7 cellular contexts compared by ENCODE assay signal in the genomic region with DNA sequence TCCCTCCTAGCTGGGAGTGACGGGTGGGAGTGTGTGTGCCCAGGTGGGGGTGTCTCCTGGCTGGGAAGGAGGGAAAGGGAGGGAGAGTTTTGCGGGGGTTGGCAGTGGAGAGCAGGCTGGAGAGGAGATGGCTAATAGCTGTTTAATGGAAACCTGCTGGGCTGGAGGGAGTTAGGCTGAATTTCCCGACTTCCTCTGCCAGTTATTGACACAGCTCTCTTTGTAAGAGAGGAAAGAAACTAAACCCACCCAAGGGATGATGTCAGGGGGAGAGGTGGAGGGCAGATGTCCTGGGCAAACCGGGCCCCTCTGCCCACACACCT. TPM values are rescaled to one million over a fixed set of nuclear protein-coding genes. Genes with fewer than 3 reads are reported as not detected.
DNase-seq lines count a peak whose midpoint lies in the region; ATAC-seq and TF ChIP-seq lines count a peak whose summit lies in the region.
"Had no signal": no experiment of that assay in that cellular context is flagged by ENCODE, and none has a peak within 500 bp of the region (broad histone marks: within the 10 kb centered on the region; RNA-seq: fewer than 3 reads in every experiment).

No MANE protein-coding gene starts in this region.

- no peak for ATAC-seq in activated CD4-positive, alpha-beta T cell treated with anti-CD3 and anti-CD28 coated beads for 36 hours
- no peak for ATAC-seq in HG03175 (IDR thresholded peaks at IDR 0.05; ENCODE audit: unreplicated experiment)

- POLR2A ChIA-PET in activated CD4-positive, alpha-beta T cell treated with anti-CD3 and anti-CD28 coated beads for 36 hours (lab: Charles Lee), result interaction anchor here (1.0 kb wide), 2 partner anchors 9 to 63 kb away, joined by 3 to 7 read pairs; no protein-coding TSS in a partner anchor

- no peak for DNase-seq in activated CD4-positive, alpha-beta T cell treated with anti-CD3 and anti-CD28 coated beads, Interleukin-2, amount 10 ng/mL, durations not matched to agents 24 days and 14 days
- DNase-seq in activated CD4-positive, alpha-beta T cell treated with anti-CD3 and anti-CD28 coated beads for 36 hours, result no peak
- DNase-seq in esophagus squamous epithelium (lab: John Stamatoyannopoulos, UW) (no peak), H4 (ENCODE audit: low spot score) (no peak)
- DNase-seq: ACHN had no signal

- H3K27me3 Mint-ChIP-seq in activated CD4-positive, alpha-beta T cell treated with anti-CD3 and anti-CD28 coated beads, Interleukin-2, amount 10 ng/mL, durations not matched to agents 24 days and 14 days, result no peaks in the 10 kb centered on the region
- H3K27me3 Mint-ChIP-seq in activated CD4-positive, alpha-beta T cell treated with anti-CD3 and anti-CD28 coated beads for 36 hours, result no peaks in the 10 kb centered on the region

- H3K9me3 ChIP-seq in esophagus squamous epithelium (no peaks in the 10 kb centered on the region), thymus (ENCODE audit: control insufficient read depth) (no peaks in the 10 kb centered on the region)

- H3K36me3 ChIP-seq in esophagus squamous epithelium (peaks cover 5 to 56% (median 25%) of the 10 kb centered on the region in 3 donors), thymus (ENCODE audit: control insufficient read depth, insufficient read depth) (peaks cover 46% of the 10 kb centered on the region)

- CTCF ChIA-PET in activated CD4-positive, alpha-beta T cell treated with anti-CD3 and anti-CD28 coated beads for 36 hours (lab: Charles Lee), result interaction anchor here (0.7 to 13.4 kb wide), 25 partner anchors 9 to 394 kb away, joined by 3 to 239 read pairs (median 5); a partner anchor contains a TSS

- peak overlapping the region; percentile 62 for H3K27ac Mint-ChIP-seq in activated CD4-positive, alpha-beta T cell treated with anti-CD3 and anti-CD28 coated beads, Interleukin-2, amount 10 ng/mL, durations not matched to agents 24 days and 14 days
- no peak overlapping the region for H3K27ac Mint-ChIP-seq in activated CD4-positive, alpha-beta T cell treated with anti-CD3 and anti-CD28 coated beads for 36 hours

- peaks cover 28% of the 10 kb centered on the region for H3K4me1 Mint-ChIP-seq in activated CD4-positive, alpha-beta T cell treated with anti-CD3 and anti-CD28 coated beads, Interleukin-2, amount 10 ng/mL, durations not matched to agents 24 days and 14 days
- H3K4me1 Mint-ChIP-seq in activated CD4-positive, alpha-beta T cell treated with anti-CD3 and anti-CD28 coated beads for 36 hours, result peaks cover 30% of the 10 kb centered on the region

- H3K27ac ChIP-seq in esophagus squamous epithelium (peak overlapping the region; percentile 56 to 75 (median 70)), thymus (ENCODE audit: low read depth) (peak overlapping the region; percentile 77)

- 18 to 40% methylated on average over 1 to 4 of the region's 4 CpGs for WGBS in esophagus squamous epithelium, 2 donors
- WGBS in thymus, result 78% methylated on average over 4 of the region's 4 CpGs

- H3K4me1 ChIP-seq in esophagus squamous epithelium, result peaks cover 6 to 46% (median 14%) of the 10 kb centered on the region in 3 donors
- H3K4me1 ChIP-seq in thymus (ENCODE audit: control insufficient read depth, insufficient read depth, low read length), result no peaks in the 10 kb centered on the region

- H3K9me3 Mint-ChIP-seq in activated CD4-positive, alpha-beta T cell treated with anti-CD3 and anti-CD28 coated beads, Interleukin-2, amount 10 ng/mL, durations not matched to agents 24 days and 14 days, result no peaks in the 10 kb centered on the region
- H3K9me3 Mint-ChIP-seq in activated CD4-positive, alpha-beta T cell treated with anti-CD3 and anti-CD28 coated beads for 36 hours (ENCODE audit: low read depth), result no peaks in the 10 kb centered on the region

- no peak for TF ChIP-seq POLR2A in esophagus squamous epithelium (IDR thresholded peaks at IDR 0.05)

- H3K36me3 Mint-ChIP-seq in activated CD4-positive, alpha-beta T cell treated with anti-CD3 and anti-CD28 coated beads, Interleukin-2, amount 10 ng/mL, durations not matched to agents 24 days and 14 days (ENCODE audit: low read depth), result peaks cover 28% of the 10 kb centered on the region
- peaks cover 17% of the 10 kb centered on the region for H3K36me3 Mint-ChIP-seq in activated CD4-positive, alpha-beta T cell treated with anti-CD3 and anti-CD28 coated beads for 36 hours (ENCODE audit: low read depth)

- intact Hi-C loops in activated CD4-positive, alpha-beta T cell treated with anti-CD3 and anti-CD28 coated beads, Interleukin-2, amount 10 ng/mL, durations not matched to agents 24 days and 14 days (cut with micrococcal nuclease), result loop anchor here (1.0 kb wide), 1 partner anchor 63 kb away; no protein-coding TSS in a partner anchor
- intact Hi-C loops in activated CD4-positive, alpha-beta T cell treated with anti-CD3 and anti-CD28 coated beads for 36 hours (cut with DNase I, micrococcal nuclease), result loop anchor here (1.0 to 5.0 kb wide), 2 partner anchors 42 to 63 kb away; no protein-coding TSS in a partner anchor
- intact Hi-C loops in esophagus squamous epithelium (cut with DNase I), result loop anchor here (2.0 kb wide), 1 partner anchor 63 kb away; no protein-coding TSS in a partner anchor

- H3K4me3 ChIP-seq in esophagus squamous epithelium, result no peak overlapping the region
- H3K4me3 ChIP-seq in thymus (ENCODE audit: low read length), result no peak overlapping the region

- H3K27me3 ChIP-seq in esophagus squamous epithelium, result no peaks in the 10 kb centered on the region
- H3K27me3 ChIP-seq in thymus (ENCODE audit: control insufficient read depth, insufficient read depth), result no peaks in the 10 kb centered on the region

- no peak for TF ChIP-seq CTCF in esophagus squamous epithelium (IDR thresholded peaks at IDR 0.05)

- H3K4me3 Mint-ChIP-seq in activated CD4-positive, alpha-beta T cell treated with anti-CD3 and anti-CD28 coated beads, Interleukin-2, amount 10 ng/mL, durations not matched to agents 24 days and 14 days, result no peak overlapping the region
- H3K4me3 Mint-ChIP-seq in activated CD4-positive, alpha-beta T cell treated with anti-CD3 and anti-CD28 coated beads for 36 hours, result no peak overlapping the region

RNA-seq across cellular contexts. Expression of a gene that starts 10.2 kb away (rescaled TPM):
- total RNA-seq in activated CD4-positive, alpha-beta T cell treated with anti-CD3 and anti-CD28 coated beads, Interleukin-2, amount 10 ng/mL, durations not matched to agents 24 days and 14 days, result 588 TPM in 2 replicates
- 100 to 1,000 TPM; 433 to 570 TPM for total RNA-seq in activated CD4-positive, alpha-beta T cell treated with anti-CD3 and anti-CD28 coated beads for 36 hours
- total RNA-seq in esophagus squamous epithelium, result 100 to 1,000 TPM in 2 of 4 donors, 10 to 100 TPM in 2; 68.7 to 123 (median 98.3) TPM
- 185 TPM for polyA plus RNA-seq in thymus
- total RNA-seq in H4 (2014; rRNA removed; shearing (Covaris generic)), result 107 and 109 TPM in 2 replicates

RNA-seq across cellular contexts. Expression of a gene that starts 18.6 kb away (rescaled TPM):
- total RNA-seq in activated CD4-positive, alpha-beta T cell treated with anti-CD3 and anti-CD28 coated beads, Interleukin-2, amount 10 ng/mL, durations not matched to agents 24 days and 14 days, result 85.5 and 98.6 TPM in 2 replicates
- 100 to 1,000 TPM in 1 of 2 experiments, 10 to 100 TPM in 1; 80.3 to 105 TPM for total RNA-seq in activated CD4-positive, alpha-beta T cell treated with anti-CD3 and anti-CD28 coated beads for 36 hours
- 10 to 100 TPM; 59.7 to 82.8 (median 69.8) TPM for total RNA-seq in esophagus squamous epithelium
- polyA plus RNA-seq in thymus, result 78.4 TPM
- 9.9 and 11.8 TPM in 2 replicates for total RNA-seq in H4 (2014; rRNA removed; shearing (Covaris generic))

RNA-seq across cellular contexts. Expression of a gene that starts 56.8 kb away (rescaled TPM):
- total RNA-seq in activated CD4-positive, alpha-beta T cell treated with anti-CD3 and anti-CD28 coated beads, Interleukin-2, amount 10 ng/mL, durations not matched to agents 24 days and 14 days, result not detected in 2 replicates
- not detected for total RNA-seq in activated CD4-positive, alpha-beta T cell treated with anti-CD3 and anti-CD28 coated beads for 36 hours
- total RNA-seq in esophagus squamous epithelium, result 10 to 100 TPM; 24.8 to 67.0 (median 57.1) TPM
- polyA plus RNA-seq in thymus, result 20.7 TPM
- total RNA-seq in H4 (2014; rRNA removed; shearing (Covaris generic)), result 7.8 and 14.8 TPM in 2 replicates

RNA-seq across cellular contexts. Expression of a gene that starts 57.3 kb away (rescaled TPM):
- total RNA-seq in activated CD4-positive, alpha-beta T cell treated with anti-CD3 and anti-CD28 coated beads, Interleukin-2, amount 10 ng/mL, durations not matched to agents 24 days and 14 days, result 86.0 and 95.2 TPM in 2 replicates
- total RNA-seq in activated CD4-positive, alpha-beta T cell treated with anti-CD3 and anti-CD28 coated beads for 36 hours, result 10 to 100 TPM; 51.5 to 52.8 TPM
- total RNA-seq in esophagus squamous epithelium, result 10 to 100 TPM; 25.3 to 50.9 (median 27.3) TPM
- polyA plus RNA-seq in thymus, result 72.1 TPM
- total RNA-seq in H4 (2014; rRNA removed; shearing (Covaris generic)), result 21.4 and 29.6 TPM in 2 replicates
